14 cellular contexts compared by ENCODE assay signal in the genomic region with DNA sequence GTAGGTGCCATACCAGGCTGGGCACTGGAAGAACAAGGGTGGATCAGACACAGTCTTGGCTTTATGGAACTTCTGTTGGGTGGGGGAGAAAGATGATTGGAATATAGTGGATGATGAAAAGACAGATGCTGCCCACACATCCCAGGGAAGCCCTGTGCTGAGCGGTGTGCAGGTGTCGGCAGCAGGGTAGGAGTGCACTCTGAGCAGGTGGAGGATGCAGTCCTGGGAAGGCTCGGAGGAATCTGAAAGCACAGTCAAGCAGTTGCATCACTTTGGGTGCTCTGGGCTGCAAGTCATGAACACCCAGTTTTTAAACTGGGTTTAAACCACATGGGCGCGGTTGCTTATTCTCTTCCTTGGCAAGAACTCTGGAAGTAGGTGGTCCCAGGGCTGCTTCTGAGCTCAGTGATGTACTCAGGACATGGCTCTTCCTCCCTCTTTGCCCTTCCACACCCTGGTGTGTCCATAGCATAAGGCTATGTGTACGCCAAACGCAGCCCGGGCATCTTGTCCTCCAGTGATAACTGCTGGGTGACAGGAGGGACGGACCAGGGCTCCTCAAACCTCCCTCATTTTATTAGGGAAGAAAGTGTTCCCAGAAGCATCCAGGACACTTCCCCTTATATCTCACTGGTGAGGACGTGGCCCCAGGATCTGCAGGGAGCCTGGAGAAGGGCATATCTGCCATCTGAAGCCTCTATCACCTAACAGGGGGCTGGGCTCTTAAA.
A peak's percentile ranks its signal among the peaks of the same experiment; 100 is the strongest.
DNase-seq lines count a peak whose midpoint lies in the region; ATAC-seq and TF ChIP-seq lines count a peak whose summit lies in the region.
"Had no signal": no experiment of that assay in that cellular context is flagged by ENCODE, and none has a peak within 500 bp of the region (broad histone marks: within the 10 kb centered on the region; RNA-seq: fewer than 3 reads in every experiment).

No MANE protein-coding gene starts in this region.

- H3K4me2 ChIP-seq in fibroblast of lung (ENCODE audit: extremely low read depth, insufficient read depth, low read length): no peak overlapping the region

- H3K9me3 ChIP-seq in RWPE2 (ENCODE audit: severe bottlenecking) (no peaks in the 10 kb centered on the region), fibroblast of lung (ENCODE audit: control insufficient read depth, insufficient read depth, low read depth, low read length) (no peaks in the 10 kb centered on the region), esophagus muscularis mucosa (no peaks in the 10 kb centered on the region)
- H3K9me3 ChIP-seq: breast epithelium, lower lobe of right lung had no signal

- H3K36me3 Mint-ChIP-seq in activated T-cell treated with anti-CD3 and anti-CD28 coated beads, Interleukin-2, amount 50 U/mL, for 72 hours (ENCODE audit: insufficient read depth in 2 of 2): peaks cover 0 to 4% of the 10 kb centered on the region in 2 donors
- peaks cover 17% of the 10 kb centered on the region for H3K36me3 Mint-ChIP-seq in stimulated activated effector memory CD8-positive, alpha-beta T cell treated with anti-CD3 and anti-CD28 coated beads, Interleukin-12 subunit alpha, Interleukin-12 subunit beta, amount 100 ng/mL, for 72 hours

- H3K27ac Mint-ChIP-seq in activated T-cell treated with anti-CD3 and anti-CD28 coated beads, Interleukin-2, amount 50 U/mL, for 72 hours: no peak overlapping the region
- H3K27ac Mint-ChIP-seq in stimulated activated effector memory CD8-positive, alpha-beta T cell treated with anti-CD3 and anti-CD28 coated beads, Interleukin-12 subunit alpha, Interleukin-12 subunit beta, amount 100 ng/mL, for 72 hours: peak overlapping the region; percentile 74

- H2AFZ ChIP-seq in fibroblast of lung (ENCODE audit: low read length): no peak overlapping the region

- intact Hi-C loops in esophagus muscularis mucosa (cut with DNase I): no loop called here

- H3K36me3 ChIP-seq in RWPE2 (ENCODE audit: low read depth) (no peaks in the 10 kb centered on the region), fibroblast of lung (ENCODE audit: control insufficient read depth, insufficient read depth, low read length) (no peaks in the 10 kb centered on the region), esophagus muscularis mucosa (no peaks in the 10 kb centered on the region)
- H3K36me3 ChIP-seq: breast epithelium, lower lobe of right lung had no signal

- H4K20me1 ChIP-seq in fibroblast of lung (ENCODE audit: control insufficient read depth, extremely low read depth, insufficient read depth, low read length): no peaks in the 10 kb centered on the region

- peaks cover 52% of the 10 kb centered on the region for H3K79me2 ChIP-seq in fibroblast of lung (ENCODE audit: control insufficient read depth, insufficient read depth, low read length)

- H3K4me3 ChIP-seq in RWPE2 (ENCODE audit: severe bottlenecking): no peak overlapping the region
- H3K4me3 ChIP-seq in fibroblast of lung (replicated peaks in 1 of 4; ENCODE audit: control extremely low read depth in 1 of 4, insufficient read depth in 1 of 4, low read depth in 3 of 4, low read length in 4 of 4): no peak overlapping the region
- no peak overlapping the region for H3K4me3 ChIP-seq in esophagus muscularis mucosa
- H3K4me3 ChIP-seq: breast epithelium, lower lobe of right lung, SK-N-MC had no signal

- 89% methylated on average over 10 of the region's 10 CpGs for whole genome bisulfite sequencing in esophagus muscularis mucosa

- TF ChIP-seq CTCF in RWPE2 (IDR thresholded peaks at IDR 0.05; ENCODE audit: poor library complexity, severe bottlenecking): no peak
- no peak for TF ChIP-seq CTCF in fibroblast of lung (conservative IDR thresholded peaks at IDR 0.05 in 1 of 2, IDR thresholded peaks at IDR 0.05 in 1 of 2; ENCODE audit: low read depth in 1 of 2, low read length in 2 of 2)
- no peak for TF ChIP-seq CTCF in esophagus muscularis mucosa (IDR thresholded peaks at IDR 0.05)

- H3K9ac ChIP-seq in fibroblast of lung (ENCODE audit: insufficient read depth, low read length): no peak overlapping the region

- H3K4me1 Mint-ChIP-seq in activated T-cell treated with anti-CD3 and anti-CD28 coated beads, Interleukin-2, amount 50 U/mL, for 72 hours (ENCODE audit: low read depth): peaks cover 70% of the 10 kb centered on the region
- peaks cover 76% of the 10 kb centered on the region for H3K4me1 Mint-ChIP-seq in stimulated activated effector memory CD8-positive, alpha-beta T cell treated with anti-CD3 and anti-CD28 coated beads, Interleukin-12 subunit alpha, Interleukin-12 subunit beta, amount 100 ng/mL, for 72 hours

- TF ChIP-seq POLR2A in esophagus muscularis mucosa (IDR thresholded peaks at IDR 0.05; ENCODE audit: low read depth): no peak

- peak overlapping the region; percentile 51 for H3K27ac ChIP-seq in RWPE2 (ENCODE audit: poor library complexity, severe bottlenecking)
- H3K27ac ChIP-seq in fibroblast of lung (ENCODE audit: insufficient read depth, low read length): peak overlapping the region; percentile 66
- no peak overlapping the region for H3K27ac ChIP-seq in esophagus muscularis mucosa (replicated peaks in 1 of 4)
- H3K27ac ChIP-seq: breast epithelium, lower lobe of right lung, SK-N-MC had no signal

- H3K27me3 ChIP-seq in RWPE2 (ENCODE audit: insufficient read depth, poor library complexity, severe bottlenecking) (no peaks in the 10 kb centered on the region), fibroblast of lung (ENCODE audit: control insufficient read depth, insufficient read depth, low read length) (no peaks in the 10 kb centered on the region), esophagus muscularis mucosa (no peaks in the 10 kb centered on the region)
- H3K27me3 ChIP-seq: breast epithelium had no signal

- TF ChIP-seq EP300 in esophagus muscularis mucosa (IDR thresholded peaks at IDR 0.05): no peak

- peaks cover 38% of the 10 kb centered on the region for H3K4me1 ChIP-seq in RWPE2 (ENCODE audit: insufficient read depth, poor library complexity, severe bottlenecking)
- peaks cover 47% of the 10 kb centered on the region for H3K4me1 ChIP-seq in fibroblast of lung (ENCODE audit: control insufficient read depth, extremely low read depth, insufficient read depth, low read length)
- peaks cover 41 to 55% (median 51%) of the 10 kb centered on the region in 4 donors for H3K4me1 ChIP-seq in esophagus muscularis mucosa

- no peaks in the 10 kb centered on the region for H3K9me3 Mint-ChIP-seq in activated T-cell treated with anti-CD3 and anti-CD28 coated beads, Interleukin-2, amount 50 U/mL, for 72 hours
- H3K9me3 Mint-ChIP-seq in stimulated activated effector memory CD8-positive, alpha-beta T cell treated with anti-CD3 and anti-CD28 coated beads, Interleukin-12 subunit alpha, Interleukin-12 subunit beta, amount 100 ng/mL, for 72 hours: no peaks in the 10 kb centered on the region

- peaks cover 98% of the 10 kb centered on the region for H3K27me3 Mint-ChIP-seq in activated T-cell treated with anti-CD3 and anti-CD28 coated beads, Interleukin-2, amount 50 U/mL, for 72 hours (ENCODE audit: low read depth)

- no peak for DNase-seq in activated T-cell treated with anti-CD3 and anti-CD28 coated beads, Interleukin-2, amount 50 U/mL, for 72 hours
- no peak for DNase-seq in activated T-cell treated with anti-CD3 and anti-CD28 coated beads for 4 hours
- DNase-seq in RWPE2 (ENCODE audit: low spot score): no peak
- DNase-seq in fibroblast of lung (ENCODE audit: low read depth in 2 of 2): no peak
- no peak for DNase-seq in stimulated activated effector memory CD8-positive, alpha-beta T cell treated with anti-CD3 and anti-CD28 coated beads, Interleukin-12 subunit alpha, Interleukin-12 subunit beta, amount 100 ng/mL, for 72 hours (ENCODE audit: low spot score in 2 of 2)
- DNase-seq in esophagus muscularis mucosa (ENCODE audit: extremely low spot score): no peak
- no peak for DNase-seq in NOMO-1 treated with dmso at 0.1 percent for 144 hours (lab: John Stamatoyannopoulos, UW; ENCODE audit: unreplicated experiment)
- DNase-seq: DMS53, NCI-H1092, NCI-H2227 treated with DMSO at 0.1 percent for 48 hours had no signal

- no peak for ATAC-seq in activated T-cell treated with anti-CD3 and anti-CD28 coated beads, Interleukin-2, amount 50 U/mL, for 72 hours (replicated peaks in 1 of 2)
- ATAC-seq in RWPE2 (ENCODE audit: low read depth) (no peak), HG03139 (IDR thresholded peaks at IDR 0.05; ENCODE audit: unreplicated experiment) (no peak)
- no peak for ATAC-seq in stimulated activated effector memory CD8-positive, alpha-beta T cell treated with anti-CD3 and anti-CD28 coated beads, Interleukin-12 subunit alpha, Interleukin-12 subunit beta, amount 100 ng/mL, for 72 hours

- peak overlapping the region; percentile 78 to 87 for H3K4me3 Mint-ChIP-seq in activated T-cell treated with anti-CD3 and anti-CD28 coated beads, Interleukin-2, amount 50 U/mL, for 72 hours
- peak overlapping the region; percentile 55 for H3K4me3 Mint-ChIP-seq in stimulated activated effector memory CD8-positive, alpha-beta T cell treated with anti-CD3 and anti-CD28 coated beads, Interleukin-12 subunit alpha, Interleukin-12 subunit beta, amount 100 ng/mL, for 72 hours

Comparison
In these comparisons a context has a peak if more than half of its experiments do, and no peak if none do; other contexts are left out.
1. H3K27ac ChIP-seq: peak in RWPE2 (single experiment) and fibroblast of lung (single experiment); none in esophagus muscularis mucosa (0 of 4).